16 cellular contexts compared by ENCODE assay signal in the genomic region with DNA sequence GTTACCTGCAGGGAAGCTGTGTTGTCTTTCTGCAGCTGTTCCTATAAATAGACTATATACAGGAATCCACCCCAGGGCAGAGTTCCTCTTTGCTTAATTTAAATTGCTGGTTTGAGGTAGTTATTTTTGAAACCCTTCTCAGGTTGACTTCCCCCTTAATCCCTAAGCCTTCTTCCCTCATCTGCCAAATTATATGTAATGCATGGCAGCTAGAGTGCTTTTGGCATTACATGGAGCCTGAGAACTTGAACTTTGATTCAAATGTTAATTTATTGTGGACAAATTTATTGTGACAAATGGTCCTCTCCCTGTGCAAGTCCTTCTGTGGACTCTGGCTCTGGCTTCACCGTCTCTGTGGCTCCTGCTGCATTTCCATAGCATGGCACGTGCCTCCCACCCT. TPM values are rescaled to one million over a fixed set of nuclear protein-coding genes. Genes with fewer than 3 reads are reported as not detected.
DNase-seq lines count a peak whose midpoint lies in the region; ATAC-seq, FAIRE-seq and TF ChIP-seq lines count a peak whose summit lies in the region.
"Had no signal": no experiment of that assay in that cellular context is flagged by ENCODE, and none has a peak within 500 bp of the region (broad histone marks: within the 10 kb centered on the region; RNA-seq: fewer than 3 reads in every experiment).

No MANE protein-coding gene starts in this region.

- FAIRE-seq in kidney (lab: Jason Lieb, UNC) = no peak

- ATAC-seq in GM21423 (IDR thresholded peaks at IDR 0.05; ENCODE audit: unreplicated experiment) (peak; percentile 52), activated B cell treated with CpG ODN at 0.5 μM for 24 hours (ENCODE audit: low read depth) (peak; percentile 79)
- ATAC-seq: activated T-helper 17 cell treated with anti-CD3 and anti-CD28 coated beads, Interleukin-2, amount 50 U/mL, for 72 hours; heart left ventricle had no signal

- H3K27ac ChIP-seq in BLaER1 treated with 17β-estradiol and CSF1 and Interleukin-3, amounts not matched to agents 10 nM and 100 nM = no peak overlapping the region
- no peak overlapping the region for H3K27ac ChIP-seq in kidney (ENCODE audit: low read depth in 2 of 2, low read length in 2 of 2)
- H3K27ac ChIP-seq: colonic mucosa, heart left ventricle, SJCRH30 had no signal

- peaks cover 0 to 65% (median 4%) of the 10 kb centered on the region in 11 experiments; a peak in 8 of 22 replicates for H4K20me1 ChIP-seq in BLaER1 treated with 17β-estradiol and CSF1 and Interleukin-3, amounts not matched to agents 10 nM and 100 nM

- H3K27me3 ChIP-seq in BLaER1 treated with 17β-estradiol and CSF1 and Interleukin-3, amounts not matched to agents 10 nM and 100 nM = no peaks in the 10 kb centered on the region
- H3K27me3 ChIP-seq: colonic mucosa, heart left ventricle, SJCRH30 had no signal

- POLR2A ChIA-PET in activated B cell treated with CpG ODN at 0.5 μM for 24 hours (lab: Charles Lee) = interaction anchor here (0.5 kb wide), 1 partner anchor 221 kb away, joined by 5 read pairs; no protein-coding TSS in a partner anchor

- peaks cover 8 to 21% (median 17%) of the 10 kb centered on the region in 10 experiments for H3K4me1 ChIP-seq in BLaER1 treated with 17β-estradiol and CSF1 and Interleukin-3, amounts not matched to agents 10 nM and 100 nM
- H3K4me1 ChIP-seq in kidney (ENCODE audit: control insufficient read depth in 1 of 2, insufficient read depth in 1 of 2, low read depth in 1 of 2, low read length in 2 of 2) = no peaks in the 10 kb centered on the region
- H3K4me1 ChIP-seq: colonic mucosa had no signal

- H3K27me3 Mint-ChIP-seq in activated B cell treated with CpG ODN at 0.5 μM for 24 hours = no peaks in the 10 kb centered on the region

- H3K9me3 Mint-ChIP-seq in activated B cell treated with CpG ODN at 0.5 μM for 24 hours = no peaks in the 10 kb centered on the region
- H3K9me3 Mint-ChIP-seq: activated T-helper 17 cell treated with anti-CD3 and anti-CD28 coated beads, Interleukin-2, amount 50 U/mL, for 72 hours had no signal

- no peak for TF ChIP-seq CTCF in activated B cell treated with CpG ODN at 0.5 μM for 24 hours (IDR thresholded peaks at IDR 0.05)
- TF ChIP-seq CTCF in kidney (IDR thresholded peaks at IDR 0.05; ENCODE audit: borderline replicate concordance, extremely low read depth, insufficient read depth) = no peak

- DNase-seq in NCI-H146 (lab: John Stamatoyannopoulos, UW) (peak; percentile 59), activated B cell treated with CpG ODN at 0.5 μM for 24 hours (no peak), GM19240 (ENCODE audit: insufficient read length, low spot score) (no peak), cerebellar nuclear complex (lab: John Stamatoyannopoulos, UW) (no peak), kidney (no peak), pons (ENCODE audit: low spot score) (no peak)
- DNase-seq: activated CD4-positive, alpha-beta T cell treated with anti-CD3 and anti-CD28 coated beads, Interleukin-2, amount 50 U/mL, for 4 hours; colonic mucosa; heart left ventricle; NCI-H1092; NCI-H524; stimulated activated CD4-positive, alpha-beta T cell treated with anti-CD3 and anti-CD28 coated beads, Interleukin-12 subunit alpha, Interleukin-12 subunit beta, amount 100 ng/mL, for 4 hours had no signal

- peaks cover 72% of the 10 kb centered on the region for H3K4me1 Mint-ChIP-seq in activated B cell treated with CpG ODN at 0.5 μM for 24 hours
- H3K4me1 Mint-ChIP-seq: activated T-helper 17 cell treated with anti-CD3 and anti-CD28 coated beads, Interleukin-2, amount 50 U/mL, for 72 hours had no signal

- H3K4me3 ChIP-seq in BLaER1 treated with 17β-estradiol and CSF1 and Interleukin-3, amounts not matched to agents 10 nM and 100 nM = no peak overlapping the region
- no peak overlapping the region for H3K4me3 ChIP-seq in kidney (ENCODE audit: low read length in 2 of 2)
- H3K4me3 ChIP-seq: colonic mucosa, heart left ventricle, SJCRH30 had no signal

- H3K27ac Mint-ChIP-seq in activated B cell treated with CpG ODN at 0.5 μM for 24 hours = peak overlapping the region; percentile 78
- H3K27ac Mint-ChIP-seq: activated T-helper 17 cell treated with anti-CD3 and anti-CD28 coated beads, Interleukin-2, amount 50 U/mL, for 72 hours had no signal

- peaks cover 0 to 33% (median 23%) of the 10 kb centered on the region in 11 experiments; a peak in 15 of 22 replicates for H3K36me3 ChIP-seq in BLaER1 treated with 17β-estradiol and CSF1 and Interleukin-3, amounts not matched to agents 10 nM and 100 nM
- peaks cover 0 to 8% of the 10 kb centered on the region in 2 donors for H3K36me3 ChIP-seq in kidney (ENCODE audit: control insufficient read depth in 1 of 2, insufficient read depth in 2 of 2, low read length in 2 of 2)
- H3K36me3 ChIP-seq: colonic mucosa had no signal

- CTCF ChIA-PET in activated B cell treated with CpG ODN at 0.5 μM for 24 hours (lab: Charles Lee) = no interaction called here

- peak overlapping the region; percentile 72 for H3K4me3 Mint-ChIP-seq in activated B cell treated with CpG ODN at 0.5 μM for 24 hours
- H3K4me3 Mint-ChIP-seq: activated T-helper 17 cell treated with anti-CD3 and anti-CD28 coated beads, Interleukin-2, amount 50 U/mL, for 72 hours had no signal

- no peaks in the 10 kb centered on the region for H3K36me3 Mint-ChIP-seq in activated B cell treated with CpG ODN at 0.5 μM for 24 hours (ENCODE audit: low read depth)

- H3K4me2 ChIP-seq in BLaER1 treated with 17β-estradiol and CSF1 and Interleukin-3, amounts not matched to agents 10 nM and 100 nM = peak overlapping the region; percentile 43 to 62 (median 57)

- intact Hi-C loops in activated B cell treated with CpG ODN at 0.5 μM for 24 hours (cut with micrococcal nuclease) (loop anchor here (1.0 to 2.0 kb wide), 2 partner anchors 28 to 30 kb away; a partner anchor contains a TSS), kidney (cut with DNase I) (no loop called here)

- peaks cover 0 to 6% (median 3%) of the 10 kb centered on the region in 11 experiments; a peak in 7 of 22 replicates for H3K9me3 ChIP-seq in BLaER1 treated with 17β-estradiol and CSF1 and Interleukin-3, amounts not matched to agents 10 nM and 100 nM (replicated peaks in 1 of 11)
- H3K9me3 ChIP-seq in kidney (ENCODE audit: control insufficient read depth in 1 of 2, low read length in 2 of 2) = no peaks in the 10 kb centered on the region
- H3K9me3 ChIP-seq: colonic mucosa, heart left ventricle, SJCRH30 had no signal

- H3K9ac ChIP-seq in BLaER1 treated with 17β-estradiol and CSF1 and Interleukin-3, amounts not matched to agents 10 nM and 100 nM = no peak overlapping the region
- H3K9ac ChIP-seq in kidney (ENCODE audit: low read length in 2 of 2) = no peak overlapping the region

RNA-seq across cellular contexts. Expression of a gene that starts 29.2 kb away (rescaled TPM):
- total RNA-seq in activated B cell treated with CpG ODN at 0.5 μM for 24 hours = 2.5 and 2.7 TPM in 2 replicates
- 64.8 TPM for total RNA-seq in kidney
- 24.5 TPM for polyA plus RNA-seq in kidney (ENCODE audit: insufficient read depth, low read depth, low replicate concordance)

Comparison
In these comparisons a context has a peak if more than half of its experiments do, and no peak if none do; other contexts are left out.
1. RNA of a gene that starts 29.2 kb away (total RNA-seq): 64.8 TPM in kidney (single experiment); 2.5 to 2.7 TPM in activated B cell treated with CpG ODN at 0.5 μM for 24 hours; every median in the first group is over 10 times any median in the second.